Comparison of ENCODE assay signal across 2 cellular contexts in the genomic region with DNA sequence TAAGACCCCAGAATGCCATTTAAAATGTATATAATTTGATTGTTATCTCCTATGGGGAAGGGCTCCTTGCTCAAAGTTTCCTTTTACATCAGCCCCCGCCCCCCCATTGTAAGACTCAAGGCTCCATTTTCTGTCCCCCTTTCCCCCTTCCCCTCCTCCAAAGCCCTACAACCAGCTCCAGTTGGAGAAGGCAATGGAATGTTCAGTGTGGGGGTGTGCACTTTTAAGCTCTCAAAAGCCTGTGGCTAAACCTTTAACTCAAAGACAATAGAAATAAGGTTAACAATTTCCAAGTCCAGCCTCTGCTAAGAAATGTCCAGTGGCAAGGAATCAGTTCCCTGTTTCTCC.
TF ChIP-seq lines count a peak whose summit lies in the region.

No MANE protein-coding gene starts in this region.

TF ChIP-seq in IMR-90, 13 proteins besides CTCF, POLR2A, EP300 and RAD21 (continued from another document):
- TF ChIP-seq, protein P1, sequence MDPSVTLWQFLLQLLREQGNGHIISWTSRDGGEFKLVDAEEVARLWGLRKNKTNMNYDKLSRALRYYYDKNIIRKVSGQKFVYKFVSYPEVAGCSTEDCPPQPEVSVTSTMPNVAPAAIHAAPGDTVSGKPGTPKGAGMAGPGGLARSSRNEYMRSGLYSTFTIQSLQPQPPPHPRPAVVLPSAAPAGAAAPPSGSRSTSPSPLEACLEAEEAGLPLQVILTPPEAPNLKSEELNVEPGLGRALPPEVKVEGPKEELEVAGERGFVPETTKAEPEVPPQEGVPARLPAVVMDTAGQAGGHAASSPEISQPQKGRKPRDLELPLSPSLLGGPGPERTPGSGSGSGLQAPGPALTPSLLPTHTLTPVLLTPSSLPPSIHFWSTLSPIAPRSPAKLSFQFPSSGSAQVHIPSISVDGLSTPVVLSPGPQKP (IDR thresholded peaks at IDR 0.05; ENCODE audit: borderline replicate concordance, low read depth, low read length) = no peak
- TF ChIP-seq, protein P2, sequence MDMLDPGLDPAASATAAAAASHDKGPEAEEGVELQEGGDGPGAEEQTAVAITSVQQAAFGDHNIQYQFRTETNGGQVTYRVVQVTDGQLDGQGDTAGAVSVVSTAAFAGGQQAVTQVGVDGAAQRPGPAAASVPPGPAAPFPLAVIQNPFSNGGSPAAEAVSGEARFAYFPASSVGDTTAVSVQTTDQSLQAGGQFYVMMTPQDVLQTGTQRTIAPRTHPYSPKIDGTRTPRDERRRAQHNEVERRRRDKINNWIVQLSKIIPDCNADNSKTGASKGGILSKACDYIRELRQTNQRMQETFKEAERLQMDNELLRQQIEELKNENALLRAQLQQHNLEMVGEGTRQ (IDR thresholded peaks at IDR 0.05; ENCODE audit: low read depth, low read length) = no peak
- no peak for TF ChIP-seq RFX5 (IDR thresholded peaks at IDR 0.05; ENCODE audit: low read depth, low read length)
- TF ChIP-seq BHLHE40 (IDR thresholded peaks at IDR 0.05; ENCODE audit: low read depth, low read length) = no peak
- TF ChIP-seq RCOR1 (IDR thresholded peaks at IDR 0.05; ENCODE audit: insufficient replicate concordance, low read length) = no peak
- no peak for TF ChIP-seq MXI1 (IDR thresholded peaks at IDR 0.05; ENCODE audit: borderline replicate concordance, low read depth, low read length)
- TF ChIP-seq CEBPB (IDR thresholded peaks at IDR 0.05; ENCODE audit: low read depth, low read length) = no peak
- TF ChIP-seq MAZ (IDR thresholded peaks at IDR 0.05; ENCODE audit: borderline replicate concordance, low read depth, low read length) = no peak
- TF ChIP-seq SMC3 (IDR thresholded peaks at IDR 0.05; ENCODE audit: low read depth, low read length) = no peak
- no peak for TF ChIP-seq FOS (IDR thresholded peaks at IDR 0.05; ENCODE audit: low read depth, low read length)

TF ChIP-seq in K562, 482 proteins besides CTCF, POLR2A, EP300 and RAD21:
- TF ChIP-seq, protein P3, sequence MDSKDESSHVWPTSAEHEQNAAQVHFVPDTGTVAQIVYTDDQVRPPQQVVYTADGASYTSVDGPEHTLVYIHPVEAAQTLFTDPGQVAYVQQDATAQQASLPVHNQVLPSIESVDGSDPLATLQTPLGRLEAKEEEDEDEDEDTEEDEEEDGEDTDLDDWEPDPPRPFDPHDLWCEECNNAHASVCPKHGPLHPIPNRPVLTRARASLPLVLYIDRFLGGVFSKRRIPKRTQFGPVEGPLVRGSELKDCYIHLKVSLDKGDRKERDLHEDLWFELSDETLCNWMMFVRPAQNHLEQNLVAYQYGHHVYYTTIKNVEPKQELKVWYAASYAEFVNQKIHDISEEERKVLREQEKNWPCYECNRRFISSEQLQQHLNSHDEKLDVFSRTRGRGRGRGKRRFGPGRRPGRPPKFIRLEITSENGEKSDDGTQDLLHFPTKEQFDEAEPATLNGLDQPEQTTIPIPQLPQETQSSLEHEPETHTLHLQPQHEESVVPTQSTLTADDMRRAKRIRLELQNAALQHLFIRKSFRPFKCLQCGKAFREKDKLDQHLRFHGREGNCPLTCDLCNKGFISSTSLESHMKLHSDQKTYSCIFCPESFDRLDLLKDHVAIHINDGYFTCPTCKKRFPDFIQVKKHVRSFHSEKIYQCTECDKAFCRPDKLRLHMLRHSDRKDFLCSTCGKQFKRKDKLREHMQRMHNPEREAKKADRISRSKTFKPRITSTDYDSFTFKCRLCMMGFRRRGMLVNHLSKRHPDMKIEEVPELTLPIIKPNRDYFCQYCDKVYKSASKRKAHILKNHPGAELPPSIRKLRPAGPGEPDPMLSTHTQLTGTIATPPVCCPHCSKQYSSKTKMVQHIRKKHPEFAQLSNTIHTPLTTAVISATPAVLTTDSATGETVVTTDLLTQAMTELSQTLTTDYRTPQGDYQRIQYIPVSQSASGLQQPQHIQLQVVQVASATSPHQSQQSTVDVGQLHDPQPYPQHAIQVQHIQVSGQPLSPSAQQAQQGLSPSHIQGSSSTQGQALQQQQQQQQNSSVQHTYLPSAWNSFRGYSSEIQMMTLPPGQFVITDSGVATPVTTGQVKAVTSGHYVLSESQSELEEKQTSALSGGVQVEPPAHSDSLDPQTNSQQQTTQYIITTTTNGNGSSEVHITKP (IDR thresholded peaks at IDR 0.05; ENCODE audit: partially characterized antibody) = peak; percentile 52
- TF ChIP-seq SETDB1 (IDR thresholded peaks at IDR 0.05; ENCODE audit: low read length) = no peak
- TF ChIP-seq, protein P4, sequence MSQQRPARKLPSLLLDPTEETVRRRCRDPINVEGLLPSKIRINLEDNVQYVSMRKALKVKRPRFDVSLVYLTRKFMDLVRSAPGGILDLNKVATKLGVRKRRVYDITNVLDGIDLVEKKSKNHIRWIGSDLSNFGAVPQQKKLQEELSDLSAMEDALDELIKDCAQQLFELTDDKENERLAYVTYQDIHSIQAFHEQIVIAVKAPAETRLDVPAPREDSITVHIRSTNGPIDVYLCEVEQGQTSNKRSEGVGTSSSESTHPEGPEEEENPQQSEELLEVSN (IDR thresholded peaks at IDR 0.05; ENCODE audit: borderline replicate concordance in 1 of 2, extremely low read depth in 1 of 2, insufficient read depth in 1 of 2, insufficient read length in 1 of 2, low read depth in 1 of 2, low read length in 1 of 2, poor library complexity in 1 of 2, severe bottlenecking in 1 of 2) = no peak
- TF ChIP-seq KAT8 (IDR thresholded peaks at IDR 0.05; ENCODE audit: low read depth) = no peak
